22 cellular contexts compared by ENCODE assay signal in the genomic region with DNA sequence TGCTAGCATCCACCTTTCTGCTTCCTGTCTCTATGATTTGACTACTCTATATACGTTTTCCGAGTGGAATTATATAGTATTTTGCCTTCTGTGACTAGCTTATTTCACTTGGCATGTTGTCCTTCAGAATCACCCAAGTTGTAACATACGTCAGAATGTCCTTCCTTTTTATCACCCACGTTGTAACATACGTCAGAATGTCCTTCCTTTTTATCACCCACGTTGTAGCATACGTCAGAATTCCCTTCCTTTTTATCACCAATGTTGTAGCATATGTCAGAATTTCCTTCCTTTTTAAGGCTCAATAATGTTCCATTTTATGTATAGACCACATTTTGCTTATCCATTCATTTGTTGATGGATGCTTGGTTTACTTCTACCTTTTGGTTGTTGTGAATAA. TPM values are rescaled to one million over a fixed set of nuclear protein-coding genes. Genes with fewer than 3 reads are reported as not detected.
A peak's percentile ranks its signal among the peaks of the same experiment; 100 is the strongest.
DNase-seq lines count a peak whose midpoint lies in the region; ATAC-seq, FAIRE-seq and TF ChIP-seq lines count a peak whose summit lies in the region.
"Had no signal": no experiment of that assay in that cellular context is flagged by ENCODE, and none has a peak within 500 bp of the region (broad histone marks: within the 10 kb centered on the region; RNA-seq: fewer than 3 reads in every experiment).

No MANE protein-coding gene starts in this region.

- H2BK120ac ChIP-seq in trophoblast cell (ENCODE audit: insufficient read depth, low read length, poor library complexity): peak overlapping the region; percentile 56

- no CpG with 5 or more reads among the region's 7 CpGs for WGBS in trophoblast cell (ENCODE audit: extremely low coverage, insufficient coverage, insufficient read length)

- H3K36me3 ChIP-seq in astrocyte (ENCODE audit: insufficient read depth, low read length) (no peaks in the 10 kb centered on the region), trophoblast cell (ENCODE audit: control insufficient read depth in 1 of 2, insufficient read depth in 2 of 2, low read length in 2 of 2) (no peaks in the 10 kb centered on the region)
- H3K36me3 ChIP-seq: BLaER1 treated with 17β-estradiol and CSF1 and Interleukin-3, amounts not matched to agents 10 nM and 100 nM had no signal

- H3K14ac ChIP-seq in trophoblast cell (ENCODE audit: low read length): peak overlapping the region; percentile 57

- H3K27me3 ChIP-seq in astrocyte (ENCODE audit: insufficient read depth, low read length) (no peaks in the 10 kb centered on the region), trophoblast cell (ENCODE audit: insufficient read depth, low read length) (no peaks in the 10 kb centered on the region)
- H3K27me3 ChIP-seq: BLaER1 treated with 17β-estradiol and CSF1 and Interleukin-3, amounts not matched to agents 10 nM and 100 nM had no signal

- H3K9me3 ChIP-seq in astrocyte (ENCODE audit: insufficient read depth, low read depth, low read length) (no peaks in the 10 kb centered on the region), trophoblast cell (ENCODE audit: insufficient read depth, low read depth, low read length) (no peaks in the 10 kb centered on the region)
- H3K9me3 ChIP-seq: BLaER1 treated with 17β-estradiol and CSF1 and Interleukin-3, amounts not matched to agents 10 nM and 100 nM had no signal

- TF ChIP-seq CTCF in astrocyte (IDR thresholded peaks at IDR 0.05; ENCODE audit: insufficient read depth, low read depth, low read length) (no peak), fibroblast of pulmonary artery (IDR thresholded peaks at IDR 0.05; ENCODE audit: low read length, missing control alignments) (no peak)

- no peaks in the 10 kb centered on the region for H3K36me3 Mint-ChIP-seq in astrocyte (ENCODE audit: low read depth, unreplicated experiment)
- H3K36me3 Mint-ChIP-seq: CD8-positive, alpha-beta T cell had no signal

- H3K4ac ChIP-seq in trophoblast cell (ENCODE audit: low read depth, low read length): no peak overlapping the region

- FAIRE-seq in HTR-8/SVneo (lab: Jason Lieb, UNC): peak; percentile 69
- FAIRE-seq in astrocyte (lab: Jason Lieb, UNC): no peak
- FAIRE-seq: H54 had no signal

- H3K79me2 ChIP-seq in astrocyte (ENCODE audit: insufficient read depth, low read length) (no peaks in the 10 kb centered on the region), trophoblast cell (ENCODE audit: control insufficient read depth, insufficient read depth, low read length, poor library complexity) (no peaks in the 10 kb centered on the region)

- H3K18ac ChIP-seq in trophoblast cell (ENCODE audit: low read length): no peak overlapping the region

- H3K4me2 ChIP-seq in astrocyte (ENCODE audit: low read length) (no peak overlapping the region), trophoblast cell (ENCODE audit: low read length) (no peak overlapping the region)
- H3K4me2 ChIP-seq: BLaER1 treated with 17β-estradiol and CSF1 and Interleukin-3, amounts not matched to agents 10 nM and 100 nM had no signal

- peaks cover 19% of the 10 kb centered on the region for H3K4me1 Mint-ChIP-seq in astrocyte (ENCODE audit: low read depth, unreplicated experiment)

- H3K4me3 ChIP-seq in astrocyte (ENCODE audit: insufficient read depth, low read depth, low read length) (no peak overlapping the region), fibroblast of pulmonary artery (replicated peaks; ENCODE audit: low read depth, low read length) (no peak overlapping the region), trophoblast cell (ENCODE audit: low read depth, low read length) (no peak overlapping the region)
- H3K4me3 ChIP-seq: BLaER1 treated with 17β-estradiol and CSF1 and Interleukin-3, amounts not matched to agents 10 nM and 100 nM had no signal

- H3K9ac ChIP-seq in astrocyte (ENCODE audit: low read length) (peak overlapping the region; percentile 30), trophoblast cell (ENCODE audit: low read length) (no peak overlapping the region)
- H3K9ac ChIP-seq: BLaER1 treated with 17β-estradiol and CSF1 and Interleukin-3, amounts not matched to agents 10 nM and 100 nM had no signal

- DNase-seq in HTR-8/SVneo (ENCODE audit: insufficient read length, low spot score): no peak
- DNase-seq in astrocyte (ENCODE audit: low read depth): no peak
- DNase-seq in fibroblast of pulmonary artery (ENCODE audit: low read depth): peak; percentile 33
- DNase-seq in trophoblast cell: peak in 1 of 2 donors; percentile 60
- no peak for DNase-seq in cerebellar cortex (ENCODE audit: low spot score)
- DNase-seq in head of caudate nucleus: no peak
- no peak for DNase-seq in stimulated activated CD4-positive, alpha-beta T cell treated with anti-CD3 and anti-CD28 coated beads, Interleukin-12 subunit alpha, Interleukin-12 subunit beta, amount 100 ng/mL, for 4 hours
- no peak for DNase-seq in left lobe of liver (ENCODE audit: low spot score)
- DNase-seq: Calu3; CD8-positive, alpha-beta T cell; DMS153; KBM-7; NCI-H1092; NCI-H1436; NCI-H1930; NCI-H2227 treated with DMSO at 0.1 percent for 48 hours; NCI-H510A; NCI-H748 treated with DMSO at 0.1 percent for 48 hours had no signal

- no peak overlapping the region for H4K12ac ChIP-seq in trophoblast cell (ENCODE audit: low read depth, low read length)

- peak overlapping the region; percentile 89 for H3K27ac Mint-ChIP-seq in astrocyte (ENCODE audit: unreplicated experiment)
- H3K27ac Mint-ChIP-seq: CD8-positive, alpha-beta T cell had no signal

- H2BK5ac ChIP-seq in trophoblast cell (ENCODE audit: low read depth, low read length, poor library complexity): peak overlapping the region; percentile 70

- no peaks in the 10 kb centered on the region for H3K27me3 Mint-ChIP-seq in astrocyte (ENCODE audit: low read depth, unreplicated experiment)

- ATAC-seq in left lobe of liver: no peak
- ATAC-seq: CD8-positive, alpha-beta T cell; Panc1 had no signal

- peak overlapping the region; percentile 73 for H2BK12ac ChIP-seq in trophoblast cell (ENCODE audit: low read length)

- H4K20me1 ChIP-seq in astrocyte (ENCODE audit: insufficient read depth, low read length): no peaks in the 10 kb centered on the region
- H4K20me1 ChIP-seq: BLaER1 treated with 17β-estradiol and CSF1 and Interleukin-3, amounts not matched to agents 10 nM and 100 nM had no signal

- no peaks in the 10 kb centered on the region for H3K9me3 Mint-ChIP-seq in astrocyte (ENCODE audit: unreplicated experiment)
- H3K9me3 Mint-ChIP-seq: CD8-positive, alpha-beta T cell had no signal

- H2AFZ ChIP-seq in astrocyte (ENCODE audit: low read depth, low read length): no peak overlapping the region
- no peak overlapping the region for H2AFZ ChIP-seq in trophoblast cell (ENCODE audit: insufficient read depth, low read length, poor library complexity)

- no peak overlapping the region for H2AK5ac ChIP-seq in trophoblast cell (ENCODE audit: low read length)

- H3K27ac ChIP-seq in astrocyte (ENCODE audit: low read depth, low read length) (peak overlapping the region; percentile 77), trophoblast cell (ENCODE audit: low read depth, low read length) (peak overlapping the region; percentile 86)
- H3K27ac ChIP-seq: BLaER1 treated with 17β-estradiol and CSF1 and Interleukin-3, amounts not matched to agents 10 nM and 100 nM had no signal

- H3K79me1 ChIP-seq in trophoblast cell (ENCODE audit: low read length): peaks cover 23% of the 10 kb centered on the region

- no peak overlapping the region for H3K4me3 Mint-ChIP-seq in astrocyte (ENCODE audit: unreplicated experiment)
- H3K4me3 Mint-ChIP-seq: CD8-positive, alpha-beta T cell had no signal

- H4K91ac ChIP-seq in trophoblast cell (ENCODE audit: low read depth, low read length): no peak overlapping the region

- H3K23ac ChIP-seq in trophoblast cell (ENCODE audit: low read length): no peak overlapping the region

- H4K8ac ChIP-seq in trophoblast cell (ENCODE audit: low read depth, low read length): no peak overlapping the region

- H3K4me1 ChIP-seq in astrocyte (ENCODE audit: insufficient read depth, low read length) (peaks cover 6% of the 10 kb centered on the region), trophoblast cell (ENCODE audit: control insufficient read depth in 1 of 2, insufficient read depth in 2 of 2, low read length in 2 of 2) (peaks cover 0 to 1% of the 10 kb centered on the region in 2 experiments)

- intact Hi-C loops in head of caudate nucleus (cut with DNase I): no loop called here

RNA-seq across cellular contexts. Expression of a gene that starts 22.9 kb away (rescaled TPM):
- total RNA-seq in astrocyte (not detected in 2 replicates), left lobe of liver (not detected)
- polyA plus RNA-seq in trophoblast cell (2013): 0.12 TPM in 2 replicates
- total RNA-seq: Calu3; CD8-positive, alpha-beta T cell; G401 had no signal
